In the genomic region with DNA sequence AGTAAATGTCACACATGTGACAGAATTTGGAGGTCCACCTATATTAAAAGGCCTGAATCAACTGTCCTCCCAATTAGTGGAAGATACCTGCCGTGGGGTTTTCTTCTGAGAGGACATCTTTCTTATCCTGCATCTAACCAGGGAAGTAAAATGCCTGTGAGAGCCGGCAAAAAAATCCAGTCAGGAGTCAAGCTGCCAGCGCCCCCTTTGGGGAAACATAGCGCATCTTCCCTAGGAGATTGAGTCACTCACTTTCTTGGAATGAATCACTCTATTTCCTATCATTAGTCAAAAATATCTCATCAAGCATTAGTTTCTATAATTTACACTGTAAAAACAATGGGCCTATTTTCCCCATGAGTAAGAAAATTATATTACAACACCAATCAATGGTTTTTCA, we compare ENCODE assay signal across 21 cellular contexts.
A peak's percentile ranks its signal among the peaks of the same experiment; 100 is the strongest.
DNase-seq lines count a peak whose midpoint lies in the region; ATAC-seq and TF ChIP-seq lines count a peak whose summit lies in the region.
"Had no signal": no experiment of that assay in that cellular context is flagged by ENCODE, and none has a peak within 500 bp of the region (broad histone marks: within the 10 kb centered on the region; RNA-seq: fewer than 3 reads in every experiment).

No MANE protein-coding gene starts in this region.

- H3K4me1 Mint-ChIP-seq in H9, result peaks cover 4 to 7% of the 10 kb centered on the region in 2 experiments
- H3K4me1 Mint-ChIP-seq: activated naive CD4-positive, alpha-beta T cell treated with anti-CD3 and anti-CD28 coated beads, Interleukin-2, amount 10 ng/mL, durations not matched to agents 7 days and 5 days; CD8-positive, alpha-beta memory T cell had no signal

- no peak overlapping the region for H2BK120ac ChIP-seq in H9 (ENCODE audit: low read depth, low read length, poor library complexity, severe bottlenecking)

- no peak overlapping the region for H4K8ac ChIP-seq in H9 (replicated peaks; ENCODE audit: insufficient read length, low read depth, low read length)

- H3K27ac ChIP-seq in AG04450 (ENCODE audit: low read depth, low read length) (no peak overlapping the region), H9 (ENCODE audit: insufficient read length, low read depth, low read length) (no peak overlapping the region), foreskin keratinocyte (no peak overlapping the region), adrenal gland (no peak overlapping the region)
- H3K27ac ChIP-seq: HL-60, neutrophil, PC-9, right atrium auricular region, stomach had no signal

- no peaks in the 10 kb centered on the region for H3K36me3 Mint-ChIP-seq in H9 (ENCODE audit: insufficient read depth in 1 of 3, low read depth in 3 of 3)
- H3K36me3 Mint-ChIP-seq: activated naive CD4-positive, alpha-beta T cell treated with anti-CD3 and anti-CD28 coated beads, Interleukin-2, amount 10 ng/mL, durations not matched to agents 7 days and 5 days; brain; CD8-positive, alpha-beta memory T cell had no signal

- H3T11ph ChIP-seq in H9 (ENCODE audit: low read length), result no peak overlapping the region

- H2BK15ac ChIP-seq in H9 (ENCODE audit: low read depth, low read length), result no peak overlapping the region

- no peak overlapping the region for H3K4ac ChIP-seq in H9 (ENCODE audit: low read depth, low read length)

- H4K20me1 ChIP-seq in H9 (ENCODE audit: control insufficient read depth, insufficient read depth, insufficient read length), result no peaks in the 10 kb centered on the region

- in situ Hi-C loops in GM13977 (cut with MboI; ENCODE audit: low pct_unique_long_range_greater_than_20kb, low sequenced_read_pairs, unreplicated experiment), result no loop called here

- H3K27me3 ChIP-seq in AG04450 (ENCODE audit: control insufficient read depth, insufficient read depth, low read length) (no peaks in the 10 kb centered on the region), H9 (ENCODE audit: insufficient read depth, low read length) (no peaks in the 10 kb centered on the region), foreskin keratinocyte (no peaks in the 10 kb centered on the region), adrenal gland (no peaks in the 10 kb centered on the region)
- H3K27me3 ChIP-seq: neutrophil, right atrium auricular region, stomach had no signal

- no peaks in the 10 kb centered on the region for H3K9me3 Mint-ChIP-seq in H9
- H3K9me3 Mint-ChIP-seq: activated CD4-positive, alpha-beta T cell treated with anti-CD3 and anti-CD28 coated beads, Interleukin-2, amount 10 ng/mL, durations not matched to agents 7 days and 5 days; activated naive CD4-positive, alpha-beta T cell treated with anti-CD3 and anti-CD28 coated beads, Interleukin-2, amount 10 ng/mL, durations not matched to agents 7 days and 5 days; brain; CD8-positive, alpha-beta memory T cell had no signal

- H3K23ac ChIP-seq in H9 (ENCODE audit: insufficient read length, low read depth, low read length), result no peak overlapping the region

- H3K18ac ChIP-seq in H9 (ENCODE audit: insufficient read length, low read depth, low read length), result no peak overlapping the region

- intact Hi-C loops in adrenal gland (cut with DNase I), result no loop called here

- H3K36me3 ChIP-seq in adrenal gland (replicated peaks in 1 of 2), result no peaks in the 10 kb centered on the region
- H3K36me3 ChIP-seq: neutrophil, right atrium auricular region, stomach had no signal

- no peak for TF ChIP-seq POLR2A in adrenal gland (IDR thresholded peaks at IDR 0.05)

- POLR2A ChIA-PET in AG04450 (lab: Yijun Ruan, JAX), result no interaction called here

- no peak overlapping the region for H3K4me3 Mint-ChIP-seq in H9
- H3K4me3 Mint-ChIP-seq: activated CD4-positive, alpha-beta T cell treated with anti-CD3 and anti-CD28 coated beads, Interleukin-2, amount 10 ng/mL, durations not matched to agents 7 days and 5 days; activated naive CD4-positive, alpha-beta T cell treated with anti-CD3 and anti-CD28 coated beads, Interleukin-2, amount 10 ng/mL, durations not matched to agents 7 days and 5 days; brain; CD8-positive, alpha-beta memory T cell had no signal

- H4K5ac ChIP-seq in H9 (ENCODE audit: insufficient read length, low read depth, low read length), result no peak overlapping the region

- no peak overlapping the region for H3K9ac ChIP-seq in H9 (ENCODE audit: extremely low read depth, insufficient read length, low read length)

- peak; percentile 37 for TF ChIP-seq CTCF in AG04450 (IDR thresholded peaks at IDR 0.05; ENCODE audit: low read depth, low read length)
- peak; percentile 76 for TF ChIP-seq CTCF in H9 (conservative IDR thresholded peaks at IDR 0.05)
- TF ChIP-seq CTCF in foreskin keratinocyte (conservative IDR thresholded peaks at IDR 0.05), result peak; percentile 49
- TF ChIP-seq CTCF in adrenal gland (IDR thresholded peaks at IDR 0.05), result no peak
- no peak for TF ChIP-seq CTCF in GM13977 (IDR thresholded peaks at IDR 0.05; ENCODE audit: extremely low read depth, insufficient read depth, missing control alignments)

- H3K27me3 Mint-ChIP-seq in H9 (ENCODE audit: low read depth), result no peaks in the 10 kb centered on the region; the same call in 1 of the 2 replicates
- H3K27me3 Mint-ChIP-seq: activated CD4-positive, alpha-beta T cell treated with anti-CD3 and anti-CD28 coated beads, Interleukin-2, amount 10 ng/mL, durations not matched to agents 7 days and 5 days; activated naive CD4-positive, alpha-beta T cell treated with anti-CD3 and anti-CD28 coated beads, Interleukin-2, amount 10 ng/mL, durations not matched to agents 7 days and 5 days; brain had no signal

- DNase-seq in AG04450 (ENCODE audit: low read depth, low spot score) (no peak), H9 (peak; percentile 57), amniotic epithelial cell (ENCODE audit: low read depth) (peak; percentile 39), foreskin keratinocyte (no peak), adrenal gland (no peak), GM13977 (ENCODE audit: low spot score) (no peak)
- DNase-seq: activated CD4-positive, alpha-beta T cell treated with anti-CD3 and anti-CD28 coated beads, Interleukin-2, amount 10 ng/mL, durations not matched to agents 7 days and 5 days; activated naive CD4-positive, alpha-beta T cell treated with anti-CD3 and anti-CD28 coated beads, Interleukin-2, amount 10 ng/mL, durations not matched to agents 7 days and 5 days; CD8-positive, alpha-beta memory T cell; effector CD4-positive, alpha-beta T cell; NCI-H1048; NCI-H2081 treated with DMSO at 0.1 percent for 48 hours; NCI-H524; PC-9; stomach had no signal

- H3K4me3 ChIP-seq in AG04450 (ENCODE audit: low read depth, low read length), result no peak overlapping the region
- H3K4me3 ChIP-seq in adrenal gland, result no peak overlapping the region
- H3K4me3 ChIP-seq: PC-9, right atrium auricular region, stomach had no signal

- no peak overlapping the region for H2AK5ac ChIP-seq in H9 (ENCODE audit: insufficient read length, low read length)

- ATAC-seq in foreskin keratinocyte (no peak), HG02884 (IDR thresholded peaks at IDR 0.05; ENCODE audit: unreplicated experiment) (no peak), GM18517 (IDR thresholded peaks at IDR 0.05; ENCODE audit: unreplicated experiment) (no peak)

- H3K23me2 ChIP-seq in H9 (ENCODE audit: insufficient read length, low read depth, low read length, poor library complexity, severe bottlenecking), result no peaks in the 10 kb centered on the region

- H3K14ac ChIP-seq in H9 (ENCODE audit: insufficient read depth, low read length), result no peak overlapping the region

- H4K91ac ChIP-seq in H9 (ENCODE audit: insufficient read length, low read depth, low read length), result no peak overlapping the region

- H2BK5ac ChIP-seq in H9 (ENCODE audit: insufficient read length, low read length), result no peak overlapping the region

- WGBS in H9 (ENCODE audit: extremely low coverage, insufficient read length, low lambda C conversion rate), result no CpG with 5 or more reads among the region's 4 CpGs
- WGBS in adrenal gland, 4 donors, result 89 to 95% (median 91%) methylated on average over 4 of the region's 4 CpGs

- no peak overlapping the region for H2BK20ac ChIP-seq in H9 (ENCODE audit: low read depth, low read length, poor library complexity, severe bottlenecking)

- no peak overlapping the region for H3K27ac Mint-ChIP-seq in H9
- H3K27ac Mint-ChIP-seq: activated CD4-positive, alpha-beta T cell treated with anti-CD3 and anti-CD28 coated beads, Interleukin-2, amount 10 ng/mL, durations not matched to agents 7 days and 5 days; activated naive CD4-positive, alpha-beta T cell treated with anti-CD3 and anti-CD28 coated beads, Interleukin-2, amount 10 ng/mL, durations not matched to agents 7 days and 5 days; brain; CD8-positive, alpha-beta memory T cell had no signal

- no peak overlapping the region for H2BK12ac ChIP-seq in H9 (ENCODE audit: insufficient read length, low read depth, low read length)

- H3K9me3 ChIP-seq in AG04450 (ENCODE audit: control insufficient read depth, insufficient read depth, low read length) (no peaks in the 10 kb centered on the region), H9 (ENCODE audit: control insufficient read depth, low read depth, low read length) (no peaks in the 10 kb centered on the region), adrenal gland (replicated peaks in 1 of 3) (no peaks in the 10 kb centered on the region)
- H3K9me3 ChIP-seq: neutrophil, right atrium auricular region, stomach had no signal

- H3K79me1 ChIP-seq in H9 (ENCODE audit: insufficient read depth, low read depth, low read length, poor library complexity, severe bottlenecking), result no peaks in the 10 kb centered on the region

- H3K4me2 ChIP-seq in H9 (ENCODE audit: insufficient read depth, insufficient read length, low read length), result no peak overlapping the region
- H3K4me2 ChIP-seq: PC-9 had no signal

- H3K4me1 ChIP-seq in H9 (ENCODE audit: insufficient read depth, low read length), result no peaks in the 10 kb centered on the region; the same call in 1 of the 2 replicates
- H3K4me1 ChIP-seq in foreskin keratinocyte, result no peaks in the 10 kb centered on the region
- H3K4me1 ChIP-seq in adrenal gland (replicated peaks in 1 of 2), result no peaks in the 10 kb centered on the region
- H3K4me1 ChIP-seq: stomach had no signal

- CTCF ChIA-PET in AG04450 (lab: Charles Lee), result interaction anchor here (1.0 kb wide), 1 partner anchor 10 kb away, joined by 3 read pairs; no protein-coding TSS in a partner anchor

- H2AFZ ChIP-seq in H9 (ENCODE audit: low read length), result no peak overlapping the region
- H2AFZ ChIP-seq: PC-9 had no signal

- no peaks in the 10 kb centered on the region for H3K79me2 ChIP-seq in H9 (ENCODE audit: insufficient read depth, low read length)

- no peak overlapping the region for H3K56ac ChIP-seq in H9 (ENCODE audit: insufficient read length, low read depth, low read length)

Comparison
In these comparisons a context has a peak if more than half of its experiments do, and no peak if none do; other contexts are left out.
1. DNase-seq: peak in H9 (single experiment) and amniotic epithelial cell (single experiment); none in AG04450 (single experiment), foreskin keratinocyte (0 of 2), adrenal gland (0 of 7) and GM13977 (single experiment).
2. CTCF ChIP-seq: peak in AG04450 (single experiment), H9 (single experiment) and foreskin keratinocyte (single experiment); none in adrenal gland (0 of 6) and GM13977 (single experiment).